ENCODE assay signal across 27 cellular contexts in the genomic region with DNA sequence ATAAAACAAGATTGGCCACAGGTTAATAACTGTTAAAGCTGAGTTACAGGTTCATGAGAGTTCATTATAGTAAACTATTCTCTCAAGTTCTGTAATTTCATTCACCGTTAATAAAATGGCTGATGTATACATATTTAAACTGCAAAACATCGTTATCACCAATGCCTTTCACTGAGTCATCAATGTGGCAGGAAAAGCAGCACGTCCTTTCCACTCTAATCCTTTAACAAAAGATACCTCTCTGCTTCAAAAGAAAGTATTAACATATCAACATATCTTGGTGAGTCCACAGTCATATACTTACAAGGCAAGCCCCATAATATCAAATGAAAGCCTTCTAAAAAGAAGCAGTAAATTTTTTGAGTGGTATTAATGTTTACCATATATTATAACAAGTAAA.
"Had no signal": no experiment of that assay in that cellular context is flagged by ENCODE, and none has a peak within 500 bp of the region (broad histone marks: within the 10 kb centered on the region; RNA-seq: fewer than 3 reads in every experiment).

No MANE protein-coding gene starts in this region.

- H3K4me3 ChIP-seq: coronary artery, hepatocyte, ovary, prostate gland, right atrium auricular region, upper lobe of left lung had no signal

- FAIRE-seq: bronchial epithelial cell, TTC549 had no signal

- ATAC-seq: activated CD4-positive, alpha-beta T cell treated with anti-CD3 and anti-CD28 coated beads for 36 hours; stimulated activated naive CD8-positive, alpha-beta T cell treated with anti-CD3 and anti-CD28 coated beads, Interleukin-15, Interleukin-2, amounts not matched to agents 100 U/mL and 50 U/mL, for 24 hours had no signal

- H3K4me2 ChIP-seq: hepatocyte had no signal

- H3K27me3 ChIP-seq: hepatocyte, ovary, right atrium auricular region, upper lobe of left lung had no signal

- H3K36me3 Mint-ChIP-seq: activated naive CD8-positive, alpha-beta T cell treated with anti-CD3 and anti-CD28 coated beads for 36 hours had no signal

- H2AFZ ChIP-seq: hepatocyte had no signal

- H3K4me3 Mint-ChIP-seq: activated B cell treated with CpG ODN at 0.5 μM for 24 hours; activated CD4-positive, alpha-beta T cell treated with anti-CD3 and anti-CD28 coated beads for 36 hours; activated naive CD8-positive, alpha-beta T cell treated with anti-CD3 and anti-CD28 coated beads for 36 hours; activated T-cell treated with anti-CD3 and anti-CD28 coated beads, Interleukin-2, amount 50 U/mL, for 24 hours; memory B cell; nephron had no signal

- H3K36me3 ChIP-seq: neutrophil, ovary, prostate gland, right atrium auricular region, upper lobe of left lung had no signal

- DNase-seq: activated B cell treated with CpG ODN at 0.5 μM for 24 hours; activated CD4-positive, alpha-beta T cell treated with anti-CD3 and anti-CD28 coated beads for 36 hours; activated CD4-positive, alpha-beta T cell treated with anti-CD3 and anti-CD28 coated beads, Interleukin-2, amount 50 U/mL, for 4 hours; activated CD8-positive, alpha-beta memory T cell treated with anti-CD3 and anti-CD28 coated beads for 24 hours; activated CD8-positive, alpha-beta memory T cell treated with anti-CD3 and anti-CD28 coated beads, Interleukin-2, amount 50 U/mL, for 4 hours; activated naive CD4-positive, alpha-beta T cell; activated naive CD8-positive, alpha-beta T cell treated with anti-CD3 and anti-CD28 coated beads for 36 hours; activated T-cell treated with anti-CD3 and anti-CD28 coated beads, Interleukin-2, amount 50 U/mL, for 24 hours; cerebellar nuclear complex; foreskin melanocyte; glutamatergic neuron; kidney glomerular epithelial cell; ovary; stimulated activated CD4-positive, alpha-beta T cell treated with anti-CD3 and anti-CD28 coated beads, Interleukin-12 subunit alpha, Interleukin-12 subunit beta, amount 100 ng/mL, for 4 hours; stimulated activated CD4-positive, alpha-beta T cell treated with anti-CD3 and anti-CD28 coated beads, Interleukin-4, amount 100 ng/mL, for 4 hours; stimulated activated naive CD8-positive, alpha-beta T cell treated with anti-CD3 and anti-CD28 coated beads, Interleukin-15, Interleukin-2, amounts not matched to agents 100 U/mL and 50 U/mL, for 24 hours; upper lobe of left lung had no signal

- H3K27ac ChIP-seq: coronary artery, hepatocyte, neutrophil, ovary, prostate gland, right atrium auricular region, upper lobe of left lung had no signal

- H3K9me3 ChIP-seq: neutrophil, ovary, prostate gland, right atrium auricular region, upper lobe of left lung had no signal

- H3K27ac Mint-ChIP-seq: activated B cell treated with CpG ODN at 0.5 μM for 24 hours; activated CD4-positive, alpha-beta T cell treated with anti-CD3 and anti-CD28 coated beads for 36 hours; activated naive CD8-positive, alpha-beta T cell treated with anti-CD3 and anti-CD28 coated beads for 36 hours; activated T-cell treated with anti-CD3 and anti-CD28 coated beads, Interleukin-2, amount 50 U/mL, for 24 hours; activated T-helper 2 cell treated with anti-CD3 and anti-CD28 coated beads, Interferon-gamma antibody, Interleukin-2, Interleukin-4, amounts not matched to agents 10 μg/mL and 5 μg/mL and 100 μg/mL, durations not matched to agents 14 hours and 24 hours and 36 hours; memory B cell; nephron had no signal

- H3K4me1 Mint-ChIP-seq: activated CD4-positive, alpha-beta T cell treated with anti-CD3 and anti-CD28 coated beads for 36 hours; activated naive CD8-positive, alpha-beta T cell treated with anti-CD3 and anti-CD28 coated beads for 36 hours had no signal

- H3K4me1 ChIP-seq: prostate gland had no signal

- H3K9me3 Mint-ChIP-seq: activated B cell treated with CpG ODN at 0.5 μM for 24 hours; activated naive CD8-positive, alpha-beta T cell treated with anti-CD3 and anti-CD28 coated beads for 36 hours; activated T-cell treated with anti-CD3 and anti-CD28 coated beads, Interleukin-2, amount 50 U/mL, for 24 hours; activated T-helper 2 cell treated with anti-CD3 and anti-CD28 coated beads, Interferon-gamma antibody, Interleukin-2, Interleukin-4, amounts not matched to agents 10 μg/mL and 5 μg/mL and 100 μg/mL, durations not matched to agents 14 hours and 24 hours and 36 hours had no signal
